Comparison of ENCODE assay signal across 8 cellular contexts in genomic region chr20:50292324-50293243, GRCh38.
DNase-seq lines count a peak whose midpoint lies in the region; ATAC-seq and TF ChIP-seq lines count a peak whose summit lies in the region.

No MANE protein-coding gene starts in this region.

- DNase-seq in activated effector memory CD4-positive, alpha-beta T cell treated with anti-CD3 and anti-CD28 coated beads, Interleukin-2, amount 50 U/mL, for 16 hours = peak; percentile 67
- no peak for DNase-seq in activated effector memory CD4-positive, alpha-beta T cell treated with Interleukin-2 at 50 U/mL for 16 hours
- DNase-seq in foreskin fibroblast (peak; percentile 97 to 98), nucleus accumbens (lab: John Stamatoyannopoulos, UW) (peak in 49 of 56 donors; percentile 10 to 84 (median 56)), NCI-H2171 (lab: John Stamatoyannopoulos, UW) (no peak)

- peak overlapping the region; percentile 9; the same call in 1 of the 2 replicates for H3K27ac ChIP-seq in VCaP

- H3K4me3 ChIP-seq in foreskin fibroblast (ENCODE audit: low read depth in 1 of 2, low read length in 2 of 2) = no peak overlapping the region

- ATAC-seq in HG02938 (IDR thresholded peaks at IDR 0.05; ENCODE audit: unreplicated experiment) (no peak), HG03159 (IDR thresholded peaks at IDR 0.05; ENCODE audit: unreplicated experiment) (no peak)

- TF ChIP-seq CTCF in VCaP (conservative IDR thresholded peaks at IDR 0.05) = no peak
- TF ChIP-seq CTCF in foreskin fibroblast (IDR thresholded peaks at IDR 0.05; ENCODE audit: low read depth, low read length) = no peak

Comparison
In these comparisons a context has a peak if more than half of its experiments do, and no peak if none do; other contexts are left out.
1. DNase-seq: peak in activated effector memory CD4-positive, alpha-beta T cell treated with anti-CD3 and anti-CD28 coated beads, Interleukin-2, amount 50 U/mL, for 16 hours (single experiment), foreskin fibroblast (2 of 2) and nucleus accumbens (49 of 56); none in activated effector memory CD4-positive, alpha-beta T cell treated with Interleukin-2 at 50 U/mL for 16 hours (single experiment) and NCI-H2171 (single experiment).